Comparison of ENCODE assay signal across 8 cellular contexts in genomic region chr17:38257013-38257621, GRCh38. TPM values are rescaled to one million over a fixed set of nuclear protein-coding genes. Genes with fewer than 3 reads are reported as not detected.
DNase-seq lines count a peak whose midpoint lies in the region; ATAC-seq and TF ChIP-seq lines count a peak whose summit lies in the region.
"Not testable (repeated sequence)": the region's sequence is repeated elsewhere in the genome, so short reads cannot be mapped to it uniquely, and the experiment has no call there.

No MANE protein-coding gene starts in this region.

- H3K36me3 Mint-ChIP-seq in activated naive CD4-positive, alpha-beta T cell treated with anti-CD3 and anti-CD28 coated beads, Interleukin-2, amount 50 U/mL, for 24 hours = not testable (repeated sequence)

- not testable (repeated sequence) for H3K9me3 ChIP-seq in osteoblast (ENCODE audit: low read depth, low read length)

- not testable (repeated sequence) for H3K27me3 ChIP-seq in osteoblast (ENCODE audit: insufficient read depth, low read length)

- peak overlapping the region; percentile 64 for H3K4me2 ChIP-seq in osteoblast (ENCODE audit: insufficient read depth, low read length)

- H3K79me2 ChIP-seq in osteoblast (ENCODE audit: insufficient read depth, low read length) = peaks cover 21% of the 10 kb centered on the region

- peak overlapping the region; percentile 30 for H3K4me3 Mint-ChIP-seq in activated naive CD4-positive, alpha-beta T cell treated with anti-CD3 and anti-CD28 coated beads, Interleukin-2, amount 50 U/mL, for 24 hours

- peak; percentile 59 for ATAC-seq in HG02571 (IDR thresholded peaks at IDR 0.05; ENCODE audit: unreplicated experiment)

- H3K4me1 Mint-ChIP-seq in activated naive CD4-positive, alpha-beta T cell treated with anti-CD3 and anti-CD28 coated beads, Interleukin-2, amount 50 U/mL, for 24 hours = peaks cover 13% of the 10 kb centered on the region

- TF ChIP-seq CTCF in osteoblast (IDR thresholded peaks at IDR 0.05; ENCODE audit: extremely low read depth, low read depth, low read length) = not testable (repeated sequence)

- H3K4me1 ChIP-seq in osteoblast (ENCODE audit: insufficient read depth, low read length) = not testable (repeated sequence)

- H3K27ac ChIP-seq in osteoblast (ENCODE audit: low read depth, low read length) = not testable (repeated sequence)

- not testable (repeated sequence) for H3K36me3 ChIP-seq in osteoblast (ENCODE audit: insufficient read depth, low read length)

- H4K20me1 ChIP-seq in osteoblast (ENCODE audit: insufficient read depth, low read length) = not testable (repeated sequence)

- H3K4me3 ChIP-seq in osteoblast (ENCODE audit: insufficient read depth, low read length) = peak overlapping the region; percentile 66

- H3K27ac Mint-ChIP-seq in activated naive CD4-positive, alpha-beta T cell treated with anti-CD3 and anti-CD28 coated beads, Interleukin-2, amount 50 U/mL, for 24 hours = not testable (repeated sequence)

- peak overlapping the region; percentile 47 for H2AFZ ChIP-seq in osteoblast (ENCODE audit: low read length)

- DNase-seq in GM04503 (ENCODE audit: low read depth) (peak; percentile 20), NCI-H1092 treated with DMSO at 0.1 percent for 48 hours (lab: John Stamatoyannopoulos, UW) (peak; percentile 73), SKM-1 (lab: John Stamatoyannopoulos, UW; ENCODE audit: unreplicated experiment) (peak; percentile 51), glomerular visceral epithelial cell (ENCODE audit: extremely low spot score) (peak; percentile 93), osteoblast (ENCODE audit: insufficient read length, low spot score, missing footprints) (peak; percentile 97), superior temporal gyrus (ENCODE audit: extremely low spot score) (peak; percentile 56)

- H3K9me3 Mint-ChIP-seq in activated naive CD4-positive, alpha-beta T cell treated with anti-CD3 and anti-CD28 coated beads, Interleukin-2, amount 50 U/mL, for 24 hours = not testable (repeated sequence)

- H3K27me3 Mint-ChIP-seq in activated naive CD4-positive, alpha-beta T cell treated with anti-CD3 and anti-CD28 coated beads, Interleukin-2, amount 50 U/mL, for 24 hours = not testable (repeated sequence)

RNA-seq across cellular contexts. Expression of gene MRPL45, which starts 39.9 kb away (rescaled TPM):
- total RNA-seq in osteoblast = 40.4 and 40.9 TPM in 2 replicates

Comparison
In these comparisons a context has a peak if more than half of its experiments do, and no peak if none do; other contexts are left out.
1. DNase-seq: peak in every context shown above with its lines; median percentile 97 in osteoblast; 93 in glomerular visceral epithelial cell; 73 in NCI-H1092 treated with DMSO at 0.1 percent for 48 hours; 56 in superior temporal gyrus; 51 in SKM-1; 20 in GM04503.